Comparison of ENCODE assay signal across 8 cellular contexts in the genomic region with DNA sequence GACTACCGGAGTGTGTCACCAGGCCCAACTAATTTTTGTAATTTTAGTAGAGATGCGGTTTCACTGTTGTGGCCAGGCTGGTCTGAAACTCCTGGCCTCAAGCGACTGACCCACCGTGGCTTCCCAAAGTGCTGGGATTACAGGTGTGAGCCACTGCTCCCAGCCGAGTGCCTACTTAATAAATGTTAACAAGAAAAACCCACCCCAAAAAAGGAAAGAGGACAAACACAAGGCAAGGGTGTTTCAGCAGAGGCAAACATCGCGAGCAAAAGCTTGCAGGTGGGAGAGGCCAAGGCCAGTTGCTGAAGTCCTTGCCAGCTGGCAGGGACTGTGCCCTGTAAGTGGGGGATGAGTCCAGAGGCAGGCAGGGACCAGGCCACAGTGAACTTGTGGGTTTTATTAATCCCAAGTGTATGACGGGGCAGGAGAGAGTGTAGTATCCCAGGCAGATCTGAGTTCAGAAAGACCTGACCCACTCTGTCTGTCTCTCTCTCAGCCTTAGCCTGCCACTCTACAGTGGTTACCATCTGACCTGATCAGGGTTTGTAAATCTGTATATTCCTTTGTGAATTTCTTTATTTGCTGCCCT. TPM values are rescaled to one million over a fixed set of nuclear protein-coding genes. Genes with fewer than 3 reads are reported as not detected.
DNase-seq lines count a peak whose midpoint lies in the region; ATAC-seq, FAIRE-seq and TF ChIP-seq lines count a peak whose summit lies in the region.

No MANE protein-coding gene starts in this region.

- DNase-seq in A549 (ENCODE audit: low read depth in 1 of 2, low spot score in 1 of 2) (no peak), HL-60 (ENCODE audit: low read depth in 1 of 2, low spot score in 1 of 2) (peak in 1 of 2 experiments; percentile 27), retina (no peak), hepatic stellate cell (ENCODE audit: low spot score) (no peak), AG20443 (ENCODE audit: low spot score) (no peak)
- no peak for DNase-seq in activated CD8-positive, alpha-beta T cell treated with anti-CD3 and anti-CD28 coated beads, Interleukin-2, amount 10 ng/mL, durations not matched to agents 7 days and 5 days

- no peak for FAIRE-seq in A549 (lab: Jason Lieb, UNC)

- H3K36me3 Mint-ChIP-seq in activated CD8-positive, alpha-beta T cell treated with anti-CD3 and anti-CD28 coated beads, Interleukin-2, amount 10 ng/mL, durations not matched to agents 7 days and 5 days (ENCODE audit: low read depth): peaks cover 19% of the 10 kb centered on the region

- peaks cover 27% of the 10 kb centered on the region; the same call in 2 of the 3 replicates for H3K4me1 ChIP-seq in A549
- peaks cover 21 to 71% (median 49%) of the 10 kb centered on the region in 4 donors for H3K4me1 ChIP-seq in liver (ENCODE audit: control insufficient read depth in 4 of 4, insufficient read depth in 4 of 4, low read length in 3 of 4)

- CTCF ChIA-PET in A549 (lab: Yijun Ruan, JAX): interaction anchor here (0.7 to 2.1 kb wide), 4 partner anchors 9 to 125 kb away, joined by 3 to 6 read pairs (median 6); no protein-coding TSS in a partner anchor
- CTCF ChIA-PET in activated CD8-positive, alpha-beta T cell treated with anti-CD3 and anti-CD28 coated beads, Interleukin-2, amount 10 ng/mL, durations not matched to agents 7 days and 5 days (lab: Charles Lee): interaction anchor here (1.0 to 3.3 kb wide), 3 partner anchors 9 to 73 kb away, joined by 4 to 9 read pairs (median 5); partner anchors contain the start of gene CDK9

- ATAC-seq in A549 (peak; percentile 50 to 65), HG03460 (IDR thresholded peaks at IDR 0.05; ENCODE audit: unreplicated experiment) (no peak)
- peak; percentile 64 for ATAC-seq in activated CD8-positive, alpha-beta T cell treated with anti-CD3 and anti-CD28 coated beads, Interleukin-2, amount 10 ng/mL, durations not matched to agents 7 days and 5 days

- H3K27me3 Mint-ChIP-seq in activated CD8-positive, alpha-beta T cell treated with anti-CD3 and anti-CD28 coated beads, Interleukin-2, amount 10 ng/mL, durations not matched to agents 7 days and 5 days (ENCODE audit: low read depth): no peaks in the 10 kb centered on the region

- peak overlapping the region in 1 of 2 donors; percentile 68 for H3K9ac ChIP-seq in liver (ENCODE audit: low read depth in 1 of 2, low read length in 2 of 2)

- H3K4me3 ChIP-seq in A549 (no peak overlapping the region), HL-60 (replicated peaks; ENCODE audit: insufficient read depth, low read length) (no peak overlapping the region), liver (ENCODE audit: low read depth in 1 of 3, low read length in 3 of 3) (no peak overlapping the region)

- H3K9me3 ChIP-seq in A549 (no peaks in the 10 kb centered on the region), liver (ENCODE audit: control insufficient read depth in 4 of 4, low read length in 3 of 4) (no peaks in the 10 kb centered on the region)

- H3K27me3 ChIP-seq in HL-60 (ENCODE audit: insufficient read depth, poor library complexity, severe bottlenecking): no peaks in the 10 kb centered on the region
- no peaks in the 10 kb centered on the region for H3K27me3 ChIP-seq in liver (ENCODE audit: control insufficient read depth in 4 of 4, insufficient read depth in 4 of 4, low read length in 3 of 4)

- H3K9me3 Mint-ChIP-seq in activated CD8-positive, alpha-beta T cell treated with anti-CD3 and anti-CD28 coated beads, Interleukin-2, amount 10 ng/mL, durations not matched to agents 7 days and 5 days (ENCODE audit: insufficient read depth): no peaks in the 10 kb centered on the region

- TF ChIP-seq POLR2A in A549 (IDR thresholded peaks at IDR 0.05; ENCODE audit: low read length): no peak

- no peak for TF ChIP-seq EP300 in A549 (IDR thresholded peaks at IDR 0.05)

- TF ChIP-seq CTCF in A549 (IDR thresholded peaks at IDR 0.05): no peak
- no peak for TF ChIP-seq CTCF in HL-60 (IDR thresholded peaks at IDR 0.05; ENCODE audit: insufficient read depth, low read length)
- no peak for TF ChIP-seq CTCF in liver (IDR thresholded peaks at IDR 0.05; ENCODE audit: low read depth, low read length, missing input control)

- H3K4me3 Mint-ChIP-seq in activated CD8-positive, alpha-beta T cell treated with anti-CD3 and anti-CD28 coated beads, Interleukin-2, amount 10 ng/mL, durations not matched to agents 7 days and 5 days: peak overlapping the region; percentile 68

- peak overlapping the region; percentile 90 for H3K27ac Mint-ChIP-seq in activated CD8-positive, alpha-beta T cell treated with anti-CD3 and anti-CD28 coated beads, Interleukin-2, amount 10 ng/mL, durations not matched to agents 7 days and 5 days

- H3K27ac ChIP-seq in A549: no peak overlapping the region
- H3K27ac ChIP-seq in HL-60 (replicated peaks): peak overlapping the region; percentile 46
- peak overlapping the region; percentile 63 to 80 for H3K27ac ChIP-seq in liver (ENCODE audit: low read depth in 1 of 2, low read length in 2 of 2)

- peaks cover 48% of the 10 kb centered on the region for H3K4me1 Mint-ChIP-seq in activated CD8-positive, alpha-beta T cell treated with anti-CD3 and anti-CD28 coated beads, Interleukin-2, amount 10 ng/mL, durations not matched to agents 7 days and 5 days (ENCODE audit: low read depth)

- H3K4me2 ChIP-seq in A549: no peak overlapping the region

- TF ChIP-seq RAD21 in A549 (conservative IDR thresholded peaks at IDR 0.05 in 1 of 2, IDR thresholded peaks at IDR 0.05 in 1 of 2) (no peak), liver (IDR thresholded peaks at IDR 0.05) (peak; percentile 19 to 39)

- peaks cover 0 to 2% (median 0%) of the 10 kb centered on the region in 4 donors for H3K36me3 ChIP-seq in liver (ENCODE audit: control insufficient read depth in 4 of 4, insufficient read depth in 3 of 4, low read depth in 1 of 4, low read length in 3 of 4)

- 85% methylated on average over 8 of the region's 8 CpGs for WGBS in A549 (ENCODE audit: missing lambda C conversion rate)
- WGBS in liver: 26% methylated on average over 8 of the region's 8 CpGs

- POLR2A ChIA-PET in A549 (lab: Yijun Ruan, JAX): interaction anchor here (0.6 kb wide), 1 partner anchor 58 kb away, joined by 3 read pairs; no protein-coding TSS in a partner anchor
- POLR2A ChIA-PET in activated CD8-positive, alpha-beta T cell treated with anti-CD3 and anti-CD28 coated beads, Interleukin-2, amount 10 ng/mL, durations not matched to agents 7 days and 5 days (lab: Charles Lee): interaction anchor here (1.1 to 2.6 kb wide), 3 partner anchors 9 to 13 kb away, joined by 3 to 9 read pairs (median 7); partner anchors contain the start of gene CDK9

TF ChIP-seq in A549, 52 proteins besides CTCF, POLR2A, EP300 and RAD21:
- TF ChIP-seq MAZ (IDR thresholded peaks at IDR 0.05; ENCODE audit: borderline replicate concordance, low read depth, low read length) (no peak), BHLHE40 (IDR thresholded peaks at IDR 0.05; ENCODE audit: low read depth, low read length) (no peak), POLR2AphosphoS2 (conservative IDR thresholded peaks at IDR 0.05; ENCODE audit: low read length) (peak; percentile 78; the same call in 1 of the 2 replicates)

TF ChIP-seq in liver, 16 proteins besides CTCF, POLR2A, EP300 and RAD21 (continues in another document):
- TF ChIP-seq YY1 (IDR thresholded peaks at IDR 0.05) (peak; percentile 69), RXRA (IDR thresholded peaks at IDR 0.05) (peak; percentile 89 to 96), TAF1 (conservative IDR thresholded peaks at IDR 0.05) (no peak), NR2F2 (IDR thresholded peaks at IDR 0.05) (peak; percentile 93)

RNA-seq across cellular contexts. Expression of gene FPGS, which starts 6.4 kb away (rescaled TPM):
- 28.8 and 33.4 TPM in 2 replicates for polyA plus RNA-seq in A549 (2011; rRNA removed)
- polyA plus RNA-seq in A549 (2012; cell fraction: cytosol; rRNA removed): 58.4 and 73.6 TPM in 2 replicates
- 162 and 204 TPM in 2 replicates for polyA plus RNA-seq in A549 (2012; cell fraction: nucleus; rRNA removed)
- polyA plus RNA-seq in A549 (2017; fragmentation: RNase III; extraction: RNeasy Plus Mini Kit Qiagen cat#74134 plus additional on column Dnase treatment): 48.5 to 54.3 TPM (median 48.5 TPM) in 3 replicates
- polyA minus RNA-seq in A549 (2011; rRNA and poly(A)+ RNA removed): 49.9 and 61.5 TPM in 2 replicates
- 10 to 100 TPM; 91.5 to 98.3 TPM for total RNA-seq in activated CD8-positive, alpha-beta T cell treated with anti-CD3 and anti-CD28 coated beads, Interleukin-2, amount 10 ng/mL, durations not matched to agents 7 days and 5 days
- 10 to 100 TPM; 20.4 to 48.1 TPM for total RNA-seq in liver
- 10 to 100 TPM; 37.3 to 61.1 TPM for polyA plus RNA-seq in liver

RNA-seq across cellular contexts. Expression of gene CDK9, which starts 10.5 kb away (rescaled TPM):
- polyA plus RNA-seq in A549 (2011; rRNA removed) (45.7 and 46.7 TPM in 2 replicates), A549 (2017; fragmentation: RNase III; extraction: RNeasy Plus Mini Kit Qiagen cat#74134 plus additional on column Dnase treatment) (35.3 to 46.2 TPM (median 43.8 TPM) in 3 replicates), liver (10 to 100 TPM; 32.4 to 41.4 TPM)
- 54.0 and 66.1 TPM in 2 replicates for polyA plus RNA-seq in A549 (2012; cell fraction: cytosol; rRNA removed)
- polyA plus RNA-seq in A549 (2012; cell fraction: nucleus; rRNA removed): 121 and 140 TPM in 2 replicates
- polyA minus RNA-seq in A549 (2011; rRNA and poly(A)+ RNA removed): 50.3 and 61.2 TPM in 2 replicates
- 100 to 1,000 TPM; 132 to 136 TPM for total RNA-seq in activated CD8-positive, alpha-beta T cell treated with anti-CD3 and anti-CD28 coated beads, Interleukin-2, amount 10 ng/mL, durations not matched to agents 7 days and 5 days
- total RNA-seq in liver: 10 to 100 TPM; 31.8 to 41.2 TPM

RNA-seq across cellular contexts. Expression of gene SH2D3C, which starts 17.9 kb away (rescaled TPM):
- polyA plus RNA-seq in A549 (2011; rRNA removed) (0.06 and 0.11 TPM in 2 replicates), A549 (2017; fragmentation: RNase III; extraction: RNeasy Plus Mini Kit Qiagen cat#74134 plus additional on column Dnase treatment) (0.04 to 0.08 TPM (median 0.06 TPM) in 3 replicates), liver (1 to 10 TPM; 2.2 to 3.1 TPM)
- 0.04 and 0.12 TPM in 2 replicates for polyA plus RNA-seq in A549 (2012; cell fraction: cytosol; rRNA removed)
- polyA plus RNA-seq in A549 (2012; cell fraction: nucleus; rRNA removed): 0.12 TPM in 1 of 2 replicates, not detected in the other
- polyA minus RNA-seq in A549 (2011; rRNA and poly(A)+ RNA removed): 0.33 TPM in 1 of 2 replicates, not detected in the other
- total RNA-seq in activated CD8-positive, alpha-beta T cell treated with anti-CD3 and anti-CD28 coated beads, Interleukin-2, amount 10 ng/mL, durations not matched to agents 7 days and 5 days: 10 to 100 TPM; 75.6 to 77.5 TPM
- 1 to 10 TPM; 4.8 to 5.1 TPM for total RNA-seq in liver

RNA-seq across cellular contexts. Expression of gene ENG, which starts 58.1 kb away (rescaled TPM):
- polyA plus RNA-seq in A549 (2011; rRNA removed) (not detected in 2 replicates), A549 (2017; fragmentation: RNase III; extraction: RNeasy Plus Mini Kit Qiagen cat#74134 plus additional on column Dnase treatment) (0.03 to 0.15 TPM (median 0.08 TPM) in 3 replicates), liver (10 to 100 TPM; 25.0 to 91.3 TPM)
- polyA plus RNA-seq in A549 (2012; cell fraction: cytosol; rRNA removed): 0.01 and 0.05 TPM in 2 replicates
- 0.17 TPM in 1 of 2 replicates, not detected in the other for polyA plus RNA-seq in A549 (2012; cell fraction: nucleus; rRNA removed)
- not detected in 2 replicates for polyA minus RNA-seq in A549 (2011; rRNA and poly(A)+ RNA removed)
- total RNA-seq in activated CD8-positive, alpha-beta T cell treated with anti-CD3 and anti-CD28 coated beads, Interleukin-2, amount 10 ng/mL, durations not matched to agents 7 days and 5 days: 10 to 100 TPM; 22.9 to 24.3 TPM
- 10 to 100 TPM; 12.8 to 23.5 TPM for total RNA-seq in liver

Comparison
In these comparisons a context has a peak if more than half of its experiments do, and no peak if none do; other contexts are left out.
1. H3K27ac ChIP-seq: peak in HL-60 (single experiment) and liver (2 of 2); none in A549 (0 of 2).
2. RNA of gene SH2D3C, which starts 17.9 kb away (total RNA-seq): 75.6 to 77.5 TPM in activated CD8-positive, alpha-beta T cell treated with anti-CD3 and anti-CD28 coated beads, Interleukin-2, amount 10 ng/mL, durations not matched to agents 7 days and 5 days; 4.8 to 5.1 TPM in liver; every median in the first group is over 10 times any median in the second.